8 cellular contexts compared by ENCODE assay signal in genomic region chr1:94416901-94417701, GRCh38. TPM values are rescaled to one million over a fixed set of nuclear protein-coding genes. Genes with fewer than 3 reads are reported as not detected.
A peak's percentile ranks its signal among the peaks of the same experiment; 100 is the strongest.
DNase-seq lines count a peak whose midpoint lies in the region; ATAC-seq lines count a peak whose summit lies in the region.

No MANE protein-coding gene starts in this region.

- peak overlapping the region; percentile 22 for H3K27ac ChIP-seq in ectodermal cell (ENCODE audit: insufficient read depth, low read depth, low read length, poor library complexity, severe bottlenecking)

- WGBS in ectodermal cell, 2 experiments = 88 to 89% methylated on average over 14 of the region's 14 CpGs

- H3K4me1 ChIP-seq in ES-I3 (ENCODE audit: insufficient read depth, low read length) (no peaks in the 10 kb centered on the region; the same call in 1 of the 2 replicates), ectodermal cell (ENCODE audit: control insufficient read depth, insufficient read depth, low read length) (peaks cover 10% of the 10 kb centered on the region)

- peak overlapping the region; percentile 92 for H3K4me3 ChIP-seq in ectodermal cell (ENCODE audit: insufficient read depth, low read depth, low read length)

- peaks cover 15% of the 10 kb centered on the region for H3K27me3 ChIP-seq in ectodermal cell (ENCODE audit: control insufficient read depth, insufficient read depth, low read length, poor library complexity, severe bottlenecking)

- no peaks in the 10 kb centered on the region for H3K36me3 ChIP-seq in ES-I3 (ENCODE audit: insufficient read depth, low read length)
- H3K36me3 ChIP-seq in ectodermal cell (ENCODE audit: control insufficient read depth, insufficient read depth, low read length) = no peaks in the 10 kb centered on the region

- H3K9me3 ChIP-seq in ES-I3 (ENCODE audit: control insufficient read depth, insufficient read depth, low read length) = no peaks in the 10 kb centered on the region
- H3K9me3 ChIP-seq in ectodermal cell (ENCODE audit: control insufficient read depth, low read length) = no peaks in the 10 kb centered on the region

- DNase-seq in NCI-H446 treated with DMSO at 0.1 percent for 48 hours (lab: John Stamatoyannopoulos, UW) (peak; percentile 25), midbrain (lab: John Stamatoyannopoulos, UW) (peak; percentile 86), NCI-H1436 (lab: John Stamatoyannopoulos, UW) (no peak), HUDEP-2 (lab: John Stamatoyannopoulos, UW; ENCODE audit: unreplicated experiment in 76 of 76) (no peak)
- no peak for DNase-seq in stimulated activated CD4-positive, alpha-beta T cell treated with anti-CD3 and anti-CD28 coated beads, Interleukin-4, amount 100 ng/mL, for 24 hours

- peak overlapping the region; percentile 61; the same call in 1 of the 2 replicates for H3K9ac ChIP-seq in ES-I3 (ENCODE audit: low read depth, low read length)

- ATAC-seq in GM21360 (IDR thresholded peaks at IDR 0.05; ENCODE audit: unreplicated experiment) = no peak

RNA-seq across cellular contexts. Expression of gene ABCD3, which starts 1.1 kb away (rescaled TPM):
- 27.0 TPM for polyA plus RNA-seq in ectodermal cell (2013, experiment 1 of 4)
- 28.9 TPM for polyA plus RNA-seq in ectodermal cell (2013, experiment 2 of 4)
- 22.1 TPM for polyA plus RNA-seq in ectodermal cell (2013, experiment 3 of 4)
- polyA plus RNA-seq in ectodermal cell (2013, experiment 4 of 4) = 25.0 TPM

Comparison
In these comparisons a context has a peak if more than half of its experiments do, and no peak if none do; other contexts are left out.
1. DNase-seq: peak in NCI-H446 treated with DMSO at 0.1 percent for 48 hours (single experiment) and midbrain (single experiment); none in NCI-H1436 (single experiment), stimulated activated CD4-positive, alpha-beta T cell treated with anti-CD3 and anti-CD28 coated beads, Interleukin-4, amount 100 ng/mL, for 24 hours (single experiment) and HUDEP-2 (0 of 76).